8 cellular contexts compared by ENCODE assay signal in the genomic region with DNA sequence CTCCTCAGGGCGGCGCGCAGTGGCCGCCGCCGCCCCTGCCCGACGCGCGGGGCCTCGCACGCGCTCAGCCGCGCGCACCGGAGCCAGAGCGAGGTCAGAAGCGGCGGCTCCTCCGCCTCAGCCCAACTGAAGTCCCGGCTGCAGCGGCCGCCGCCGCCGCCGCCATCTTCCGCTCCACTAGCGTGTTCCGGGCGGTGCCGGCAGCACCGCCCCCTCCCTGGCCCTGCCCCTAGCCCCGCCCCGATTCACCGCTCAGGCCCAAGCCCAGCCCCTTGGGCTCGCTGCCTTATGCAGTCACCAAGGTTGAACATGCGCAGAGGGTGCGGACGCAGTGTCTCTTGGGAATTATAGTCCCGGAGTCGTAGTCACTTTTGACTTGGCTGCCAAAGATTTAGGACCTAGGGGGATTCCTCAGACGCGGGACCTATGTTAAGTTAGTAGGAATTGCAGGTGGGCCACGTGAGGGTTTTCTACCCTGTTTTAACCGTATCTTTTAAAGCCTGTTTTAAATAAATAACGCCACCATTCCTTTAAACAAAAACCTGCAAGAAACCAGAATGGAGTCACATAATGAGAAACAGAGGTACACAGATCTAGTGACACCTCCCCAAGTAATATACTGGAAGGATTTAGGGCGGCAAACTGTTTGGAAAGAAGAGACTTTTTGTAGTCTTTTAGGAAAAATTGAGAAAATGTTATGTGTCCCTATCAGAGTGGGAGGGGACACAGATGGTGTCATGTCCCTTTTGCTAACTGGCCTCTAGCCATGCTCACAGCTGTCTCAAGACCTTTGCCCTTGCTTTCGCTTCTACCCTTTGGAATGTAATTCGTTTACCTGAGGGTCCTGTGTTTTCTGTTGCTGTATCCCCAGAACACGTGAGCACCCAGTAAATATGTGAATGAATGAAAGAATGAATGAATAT. TPM values are rescaled to one million over a fixed set of nuclear protein-coding genes. Genes with fewer than 3 reads are reported as not detected.
DNase-seq lines count a peak whose midpoint lies in the region; ATAC-seq and TF ChIP-seq lines count a peak whose summit lies in the region.

A gene with protein sequence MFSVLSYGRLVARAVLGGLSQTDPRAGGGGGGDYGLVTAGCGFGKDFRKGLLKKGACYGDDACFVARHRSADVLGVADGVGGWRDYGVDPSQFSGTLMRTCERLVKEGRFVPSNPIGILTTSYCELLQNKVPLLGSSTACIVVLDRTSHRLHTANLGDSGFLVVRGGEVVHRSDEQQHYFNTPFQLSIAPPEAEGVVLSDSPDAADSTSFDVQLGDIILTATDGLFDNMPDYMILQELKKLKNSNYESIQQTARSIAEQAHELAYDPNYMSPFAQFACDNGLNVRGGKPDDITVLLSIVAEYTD (minus strand): TSS at position 182 of the 923 bp plus-strand sequence. CDS start 287 bp downstream, outside the sequence.

- H3K9me3 Mint-ChIP-seq in endothelial cell (ENCODE audit: unreplicated experiment) (no peaks in the 10 kb centered on the region), mesothelial cell of epicardium (no peaks in the 10 kb centered on the region)

- H2AFZ ChIP-seq in OCI-LY3 (ENCODE audit: low read depth, low read length) = peak within 1 kb of the TSS; percentile 73

- H3K4me3 Mint-ChIP-seq in endothelial cell (ENCODE audit: unreplicated experiment) (peak within 1 kb of the TSS; percentile 93), mesothelial cell of epicardium (peak within 1 kb of the TSS; percentile 84)

- H3K4me1 ChIP-seq in OCI-LY3 (ENCODE audit: low read length) = peaks cover 49% of the 10 kb centered on the region

- H4K20me1 ChIP-seq in OCI-LY3 (ENCODE audit: insufficient read depth, low read length) = peaks cover 40% of the 10 kb centered on the region

- H3K27ac ChIP-seq in OCI-LY3 (ENCODE audit: low read length) = peak within 1 kb of the TSS; percentile 72

- H3K27me3 Mint-ChIP-seq in endothelial cell (ENCODE audit: unreplicated experiment) (no peaks in the 10 kb centered on the region), mesothelial cell of epicardium (ENCODE audit: low read depth) (no peaks in the 10 kb centered on the region)

- peaks cover 47% of the 10 kb centered on the region for H3K79me2 ChIP-seq in OCI-LY3 (ENCODE audit: low read length)

- H3K36me3 ChIP-seq in OCI-LY3 (replicated peaks; ENCODE audit: low read depth, low read length) = peaks cover 15% of the 10 kb centered on the region

- no peaks in the 10 kb centered on the region for H3K9me3 ChIP-seq in OCI-LY3 (ENCODE audit: insufficient read depth, low read length)

- H3K4me2 ChIP-seq in OCI-LY3 (ENCODE audit: low read length) = peak within 1 kb of the TSS; percentile 76

- DNase-seq in D341Med (ENCODE audit: low spot score) (peak; percentile 98), HuH-7.5 (ENCODE audit: low spot score) (peak; percentile 89), endothelial cell (ENCODE audit: low spot score) (peak; percentile 96), mesothelial cell of epicardium (ENCODE audit: low spot score in 2 of 2, unreplicated experiment in 2 of 2) (peak; percentile 92 to 94)
- peak; percentile 96 for DNase-seq in activated CD8-positive, alpha-beta memory T cell treated with anti-CD3 and anti-CD28 coated beads, Interleukin-2, amount 50 U/mL, for 48 hours
- peak; percentile 91 to 95 for DNase-seq in stimulated activated CD8-positive, alpha-beta memory T cell treated with anti-CD3 and anti-CD28 coated beads, Interleukin-15, amount 100 ng/mL, for 4 hours (ENCODE audit: low read depth in 2 of 2)

- peak within 1 kb of the TSS; percentile 85 for H3K4me3 ChIP-seq in OCI-LY3 (ENCODE audit: low read length)

- H3K27me3 ChIP-seq in OCI-LY3 (ENCODE audit: low read depth, low read length) = peaks cover 4% of the 10 kb centered on the region; the same call in 1 of the 2 replicates

- peak within 1 kb of the TSS; percentile 19 for H3K27ac Mint-ChIP-seq in endothelial cell (ENCODE audit: unreplicated experiment)
- H3K27ac Mint-ChIP-seq in mesothelial cell of epicardium = peak within 1 kb of the TSS; percentile 93

- H3K36me3 Mint-ChIP-seq in endothelial cell (ENCODE audit: low read depth, unreplicated experiment) (peaks cover 9% of the 10 kb centered on the region), mesothelial cell of epicardium (no peaks in the 10 kb centered on the region)

- peak; percentile 79 for ATAC-seq in GM21515 (IDR thresholded peaks at IDR 0.05; ENCODE audit: unreplicated experiment)

- peaks cover 28% of the 10 kb centered on the region for H3K4me1 Mint-ChIP-seq in endothelial cell (ENCODE audit: unreplicated experiment)
- peaks cover 37% of the 10 kb centered on the region for H3K4me1 Mint-ChIP-seq in mesothelial cell of epicardium

- TF ChIP-seq CTCF in OCI-LY3 (IDR thresholded peaks at IDR 0.05; ENCODE audit: low read depth, low read length) = no peak
- no peak for TF ChIP-seq CTCF in endothelial cell (IDR thresholded peaks at IDR 0.05; ENCODE audit: unreplicated experiment)
- TF ChIP-seq CTCF in mesothelial cell of epicardium (IDR thresholded peaks at IDR 0.05; ENCODE audit: unreplicated experiment) = no peak

- peak within 1 kb of the TSS; percentile 78 for H3K9ac ChIP-seq in OCI-LY3 (ENCODE audit: low read length)

RNA-seq across cellular contexts. Expression of the gene that starts here (rescaled TPM):
- 13.7 TPM for total RNA-seq in endothelial cell (ENCODE audit: unreplicated experiment)
- 14.2 to 15.3 TPM (median 14.5 TPM) in 3 replicates for total RNA-seq in mesothelial cell of epicardium

Comparison
In these comparisons a context has a peak if more than half of its experiments do, and no peak if none do; other contexts are left out.
1. Peak in every context shown above with its lines: DNase-seq, ATAC-seq, H3K4me3 ChIP-seq and H3K27ac ChIP-seq.